Comparison of ENCODE assay signal across 1 cellular context in the genomic region with DNA sequence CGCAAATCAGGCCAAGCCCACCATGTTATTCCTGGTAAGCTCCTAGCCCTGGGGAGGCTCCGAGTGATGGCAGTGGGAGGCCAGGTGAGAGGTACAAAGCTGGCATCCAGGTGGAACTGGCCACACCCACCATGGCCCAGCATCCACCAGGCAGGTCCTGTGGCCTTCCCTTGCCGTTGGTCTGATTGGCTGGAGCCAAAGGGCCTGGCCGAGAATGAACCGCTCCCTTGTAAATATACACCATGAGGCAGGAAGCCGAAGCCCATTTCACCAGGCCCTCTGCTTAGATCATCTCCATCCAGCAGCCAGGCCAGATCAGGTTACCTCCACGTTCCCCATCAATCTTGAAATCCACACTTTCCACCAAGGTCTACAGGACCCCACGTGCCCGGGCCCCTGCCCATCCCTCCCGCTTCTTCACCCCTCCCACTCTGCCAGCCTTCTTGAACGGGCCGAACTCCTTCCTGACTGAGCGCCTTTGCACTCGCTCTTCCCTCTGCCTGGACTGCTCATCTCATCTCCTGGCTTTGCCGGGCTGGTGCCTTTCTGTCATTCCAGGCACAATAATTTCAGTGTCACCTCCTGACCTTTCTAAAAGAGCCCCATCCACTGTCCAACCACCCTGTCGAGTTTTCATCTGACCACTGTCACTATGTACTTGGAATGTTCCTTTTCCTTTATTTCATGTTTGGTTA.
TF ChIP-seq lines count a peak whose summit lies in the region.

No MANE protein-coding gene starts in this region.

TF ChIP-seq in K562, 482 proteins besides CTCF, POLR2A, EP300 and RAD21:
- TF ChIP-seq CTBP1 (IDR thresholded peaks at IDR 0.05; ENCODE audit: borderline replicate concordance) (peak; percentile 31; the same call in 1 of the 2 replicates), U2AF2 (optimal IDR thresholded peaks at IDR 0.05; ENCODE audit: low read depth, low read length) (no peak), ZNF280B (CRISPR knock-in tag; IDR thresholded peaks at IDR 0.05) (no peak), MTA3 (IDR thresholded peaks at IDR 0.05; ENCODE audit: borderline replicate concordance) (no peak; the same call in 1 of the 2 replicates), ZNF589 (CRISPR knock-in tag; IDR thresholded peaks at IDR 0.05; ENCODE audit: low read depth) (no peak), ZNF3 (CRISPR knock-in tag; IDR thresholded peaks at IDR 0.05) (peak; percentile 41; the same call in 1 of the 2 replicates), ZBTB33 (CRISPR knock-in tag; IDR thresholded peaks at IDR 0.05) (0 out of 2 replicates have a peak, but pooled peaks have one; percentile 3), SMARCA4 (IDR thresholded peaks at IDR 0.05) (no peak), POLR2AphosphoS2 (IDR thresholded peaks at IDR 0.05; ENCODE audit: low read length) (no peak), SAFB2 (IDR thresholded peaks at IDR 0.05; ENCODE audit: borderline replicate concordance, low read depth, low read length, severe bottlenecking) (no peak), KDM5B (IDR thresholded peaks at IDR 0.05; ENCODE audit: insufficient replicate concordance, low read depth, low read length) (peak; percentile 11), RFX1 (IDR thresholded peaks at IDR 0.05) (no peak), HDAC6 (IDR thresholded peaks at IDR 0.05; ENCODE audit: low read depth, low read length) (0 out of 2 replicates have a peak, but pooled peaks have one; percentile 16), RBFOX2 (IDR thresholded peaks at IDR 0.05; ENCODE audit: low read depth, low read length) (0 out of 2 replicates have a peak, but pooled peaks have one; percentile 13), POLR2H (tag; IDR thresholded peaks at IDR 0.05; ENCODE audit: low read depth) (peak; percentile 47; the same call in 1 of the 2 replicates), USF2 (CRISPR knock-in tag; IDR thresholded peaks at IDR 0.05) (no peak), HMG20B (CRISPR knock-in tag; IDR thresholded peaks at IDR 0.05) (0 out of 2 replicates have a peak, but pooled peaks have one; percentile 62), NONO (IDR thresholded peaks at IDR 0.05; ENCODE audit: low read depth in 2 of 2, low read length in 1 of 2) (no peak; a peak in 1 of 4 replicates), MEF2A (IDR thresholded peaks at IDR 0.05; ENCODE audit: control insufficient read depth, low read depth, low read length) (no peak), TCF7 (IDR thresholded peaks at IDR 0.05; ENCODE audit: borderline replicate concordance) (no peak), GATA2 (CRISPR knock-in tag; IDR thresholded peaks at IDR 0.05) (no peak), CREBBP (IDR thresholded peaks at IDR 0.05; ENCODE audit: low read depth, low read length) (no peak)
- TF ChIP-seq, protein P1, sequence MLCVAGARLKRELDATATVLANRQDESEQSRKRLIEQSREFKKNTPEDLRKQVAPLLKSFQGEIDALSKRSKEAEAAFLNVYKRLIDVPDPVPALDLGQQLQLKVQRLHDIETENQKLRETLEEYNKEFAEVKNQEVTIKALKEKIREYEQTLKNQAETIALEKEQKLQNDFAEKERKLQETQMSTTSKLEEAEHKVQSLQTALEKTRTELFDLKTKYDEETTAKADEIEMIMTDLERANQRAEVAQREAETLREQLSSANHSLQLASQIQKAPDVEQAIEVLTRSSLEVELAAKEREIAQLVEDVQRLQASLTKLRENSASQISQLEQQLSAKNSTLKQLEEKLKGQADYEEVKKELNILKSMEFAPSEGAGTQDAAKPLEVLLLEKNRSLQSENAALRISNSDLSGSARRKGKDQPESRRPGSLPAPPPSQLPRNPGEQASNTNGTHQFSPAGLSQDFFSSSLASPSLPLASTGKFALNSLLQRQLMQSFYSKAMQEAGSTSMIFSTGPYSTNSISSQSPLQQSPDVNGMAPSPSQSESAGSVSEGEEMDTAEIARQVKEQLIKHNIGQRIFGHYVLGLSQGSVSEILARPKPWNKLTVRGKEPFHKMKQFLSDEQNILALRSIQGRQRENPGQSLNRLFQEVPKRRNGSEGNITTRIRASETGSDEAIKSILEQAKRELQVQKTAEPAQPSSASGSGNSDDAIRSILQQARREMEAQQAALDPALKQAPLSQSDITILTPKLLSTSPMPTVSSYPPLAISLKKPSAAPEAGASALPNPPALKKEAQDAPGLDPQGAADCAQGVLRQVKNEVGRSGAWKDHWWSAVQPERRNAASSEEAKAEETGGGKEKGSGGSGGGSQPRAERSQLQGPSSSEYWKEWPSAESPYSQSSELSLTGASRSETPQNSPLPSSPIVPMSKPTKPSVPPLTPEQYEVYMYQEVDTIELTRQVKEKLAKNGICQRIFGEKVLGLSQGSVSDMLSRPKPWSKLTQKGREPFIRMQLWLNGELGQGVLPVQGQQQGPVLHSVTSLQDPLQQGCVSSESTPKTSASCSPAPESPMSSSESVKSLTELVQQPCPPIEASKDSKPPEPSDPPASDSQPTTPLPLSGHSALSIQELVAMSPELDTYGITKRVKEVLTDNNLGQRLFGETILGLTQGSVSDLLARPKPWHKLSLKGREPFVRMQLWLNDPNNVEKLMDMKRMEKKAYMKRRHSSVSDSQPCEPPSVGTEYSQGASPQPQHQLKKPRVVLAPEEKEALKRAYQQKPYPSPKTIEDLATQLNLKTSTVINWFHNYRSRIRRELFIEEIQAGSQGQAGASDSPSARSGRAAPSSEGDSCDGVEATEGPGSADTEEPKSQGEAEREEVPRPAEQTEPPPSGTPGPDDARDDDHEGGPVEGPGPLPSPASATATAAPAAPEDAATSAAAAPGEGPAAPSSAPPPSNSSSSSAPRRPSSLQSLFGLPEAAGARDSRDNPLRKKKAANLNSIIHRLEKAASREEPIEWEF (CRISPR knock-in tag; IDR thresholded peaks at IDR 0.05): no peak
